ENCODE assay signal across 35 cellular contexts in genomic region chr11:70843906-70844305, GRCh38.
"Had no signal": no experiment of that assay in that cellular context is flagged by ENCODE, and none has a peak within 500 bp of the region (broad histone marks: within the 10 kb centered on the region; RNA-seq: fewer than 3 reads in every experiment).

No MANE protein-coding gene starts in this region.

- H3K4me2 ChIP-seq: KMS-11 had no signal

- DNase-seq: Karpas-422, Kasumi-1, KG1, MG63, MM.1S, MV-4-11, NCI-H1048, NCI-H1092, NCI-H1092 treated with DMSO at 0.1 percent for 48 hours, NCI-H1105, NCI-H1105 treated with DMSO at 0.1 percent for 48 hours, NCI-H1417, NCI-H1417 treated with DMSO at 0.1 percent for 48 hours, NCI-H1436, NCI-H1436 treated with DMSO at 0.1 percent for 48 hours, NCI-H146, NCI-H1694, NCI-H1694 treated with DMSO at 0.1 percent for 48 hours, NCI-H187, NCI-H187 treated with DMSO at 0.1 percent for 48 hours, NCI-H1930, NCI-H2029, NCI-H2029 treated with DMSO at 0.1 percent for 48 hours, NCI-H2081, NCI-H2081 treated with DMSO at 0.1 percent for 48 hours, NCI-H2107, NCI-H2171, NCI-H2171 treated with DMSO at 0.1 percent for 48 hours, NCI-H2227 treated with DMSO at 0.1 percent for 48 hours, NCI-H226, NCI-H345, NCI-H446, NCI-H446 treated with DMSO at 0.1 percent for 48 hours, NCI-H510A had no signal

- H3K9me3 ChIP-seq: MG63 had no signal

- H3K4me3 ChIP-seq: MG63 had no signal

- H3K27me3 ChIP-seq: MG63 had no signal

- H3K9ac ChIP-seq: KMS-11 had no signal

- H3K36me3 ChIP-seq: MG63 had no signal

- H3K27ac ChIP-seq: KMS-11 had no signal
